8 cellular contexts compared by ENCODE assay signal in the genomic region with DNA sequence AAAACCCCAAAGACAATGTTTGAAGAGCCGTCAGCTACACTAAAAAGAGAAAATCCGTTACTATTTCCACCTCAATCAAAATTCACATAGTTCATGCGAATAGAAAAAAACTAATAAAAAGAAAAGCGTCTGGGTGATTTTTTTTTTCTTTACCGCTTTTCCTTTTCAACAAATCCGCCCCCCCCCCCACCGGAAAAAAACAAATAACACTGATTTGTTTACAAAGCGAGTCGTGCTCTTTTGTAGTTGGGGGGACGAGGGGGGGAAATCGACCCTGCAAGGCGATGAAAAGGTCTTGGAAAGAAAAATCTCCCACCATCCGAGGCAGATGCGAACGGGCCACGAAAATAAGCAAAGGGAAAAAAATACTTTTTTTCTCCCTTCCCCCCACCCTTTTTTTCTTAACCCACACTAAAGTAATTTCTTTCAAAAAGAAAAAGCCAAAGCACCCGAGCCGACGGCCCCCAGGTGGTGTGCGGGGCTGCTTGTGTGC. TPM values are rescaled to one million over a fixed set of nuclear protein-coding genes. Genes with fewer than 3 reads are reported as not detected.
DNase-seq lines count a peak whose midpoint lies in the region; ATAC-seq and TF ChIP-seq lines count a peak whose summit lies in the region.

No MANE protein-coding gene starts in this region.

- H4K8ac ChIP-seq in trophoblast cell (ENCODE audit: low read depth, low read length): peak overlapping the region; percentile 70

- peaks cover 0 to 19% (median 3%) of the 10 kb centered on the region in 4 donors for H3K4me1 ChIP-seq in Peyer's patch
- H3K4me1 ChIP-seq in esophagus muscularis mucosa: peaks cover 0 to 28% (median 25%) of the 10 kb centered on the region in 4 donors
- H3K4me1 ChIP-seq in trophoblast cell (ENCODE audit: control insufficient read depth in 1 of 2, insufficient read depth in 2 of 2, low read length in 2 of 2): no peaks in the 10 kb centered on the region

- H3K9me3 ChIP-seq in Peyer's patch: no peaks in the 10 kb centered on the region
- no peaks in the 10 kb centered on the region for H3K9me3 ChIP-seq in esophagus muscularis mucosa
- no peaks in the 10 kb centered on the region for H3K9me3 ChIP-seq in trophoblast cell (ENCODE audit: insufficient read depth, low read depth, low read length)

- H3K27me3 ChIP-seq in Peyer's patch (peaks cover 0 to 11% of the 10 kb centered on the region in 2 donors), esophagus muscularis mucosa (peaks cover 5 to 44% (median 16%) of the 10 kb centered on the region in 4 donors), trophoblast cell (ENCODE audit: insufficient read depth, low read length) (peaks cover 10% of the 10 kb centered on the region)

- ATAC-seq in HG03520 (IDR thresholded peaks at IDR 0.05; ENCODE audit: unreplicated experiment): no peak

- peak overlapping the region; percentile 86 for H3K14ac ChIP-seq in trophoblast cell (ENCODE audit: low read length)

- H2AFZ ChIP-seq in trophoblast cell (ENCODE audit: insufficient read depth, low read length, poor library complexity): peak overlapping the region; percentile 87

- peak overlapping the region; percentile 87 for H2BK5ac ChIP-seq in trophoblast cell (ENCODE audit: low read depth, low read length, poor library complexity)

- peak overlapping the region; percentile 61 to 82 (median 76) for H3K27ac ChIP-seq in Peyer's patch
- peak overlapping the region; percentile 84 to 87 (median 84) for H3K27ac ChIP-seq in esophagus muscularis mucosa (replicated peaks in 1 of 4)
- peak overlapping the region; percentile 99 for H3K27ac ChIP-seq in trophoblast cell (ENCODE audit: low read depth, low read length)

- peaks cover 26% of the 10 kb centered on the region for H3K79me1 ChIP-seq in trophoblast cell (ENCODE audit: low read length)

- H3K9ac ChIP-seq in trophoblast cell (ENCODE audit: low read length): peak overlapping the region; percentile 73

- peak overlapping the region; percentile 80 for H2BK120ac ChIP-seq in trophoblast cell (ENCODE audit: insufficient read depth, low read length, poor library complexity)

- peak overlapping the region; percentile 93 for H4K91ac ChIP-seq in trophoblast cell (ENCODE audit: low read depth, low read length)

- peak overlapping the region; percentile 86 for H3K18ac ChIP-seq in trophoblast cell (ENCODE audit: low read length)

- TF ChIP-seq POLR2A in Peyer's patch (IDR thresholded peaks at IDR 0.05) (no peak), esophagus muscularis mucosa (IDR thresholded peaks at IDR 0.05; ENCODE audit: low read depth) (no peak)

- intact Hi-C loops in esophagus muscularis mucosa (cut with DNase I): loop anchor here (5.0 to 10.0 kb wide), 2 partner anchors 151 to 477 kb away; no protein-coding TSS in a partner anchor

- under 1% methylated on average over 17 of the region's 20 CpGs for WGBS in esophagus muscularis mucosa
- WGBS in trophoblast cell (ENCODE audit: extremely low coverage, insufficient coverage, insufficient read length): no CpG with 5 or more reads among the region's 20 CpGs

- peak overlapping the region; percentile 43 to 68 (median 61) for H3K4me3 ChIP-seq in Peyer's patch
- H3K4me3 ChIP-seq in esophagus muscularis mucosa: peak overlapping the region; percentile 69 to 76 (median 74)
- H3K4me3 ChIP-seq in trophoblast cell (ENCODE audit: low read depth, low read length): peak overlapping the region; percentile 90

- peaks cover 23% of the 10 kb centered on the region for H3K79me2 ChIP-seq in trophoblast cell (ENCODE audit: control insufficient read depth, insufficient read depth, low read length, poor library complexity)

- H3K36me3 ChIP-seq in Peyer's patch: no peaks in the 10 kb centered on the region
- H3K36me3 ChIP-seq in esophagus muscularis mucosa: no peaks in the 10 kb centered on the region
- peaks cover 0 to 1% of the 10 kb centered on the region in 2 experiments for H3K36me3 ChIP-seq in trophoblast cell (ENCODE audit: control insufficient read depth in 1 of 2, insufficient read depth in 2 of 2, low read length in 2 of 2)

- no peak overlapping the region for H2BK12ac ChIP-seq in trophoblast cell (ENCODE audit: low read length)

- TF ChIP-seq CTCF in GM10266 (IDR thresholded peaks at IDR 0.05; ENCODE audit: control insufficient read depth, insufficient read depth, low read depth, missing control alignments): no peak
- TF ChIP-seq CTCF in Peyer's patch (IDR thresholded peaks at IDR 0.05): no peak
- TF ChIP-seq CTCF in esophagus muscularis mucosa (IDR thresholded peaks at IDR 0.05): no peak

- no peak for TF ChIP-seq EP300 in esophagus muscularis mucosa (IDR thresholded peaks at IDR 0.05)

- H3K4ac ChIP-seq in trophoblast cell (ENCODE audit: low read depth, low read length): peak overlapping the region; percentile 78

- H3K4me2 ChIP-seq in trophoblast cell (ENCODE audit: low read length): peak overlapping the region; percentile 56

- peak overlapping the region; percentile 52 for H4K12ac ChIP-seq in trophoblast cell (ENCODE audit: low read depth, low read length)

- no peak overlapping the region for H2AK5ac ChIP-seq in trophoblast cell (ENCODE audit: low read length)

- H3K23ac ChIP-seq in trophoblast cell (ENCODE audit: low read length): no peak overlapping the region

- peak; percentile 16 for DNase-seq in GM10266 (ENCODE audit: extremely low spot score)
- peak in 1 of 3 donors; percentile 17 for DNase-seq in Peyer's patch
- no peak for DNase-seq in esophagus muscularis mucosa (ENCODE audit: extremely low spot score)
- no peak for DNase-seq in trophoblast cell
- no peak for DNase-seq in stimulated activated CD4-positive, alpha-beta T cell treated with anti-CD3 and anti-CD28 coated beads, Interleukin-4, amount 100 ng/mL, for 24 hours
- DNase-seq in NCI-H2107 (lab: John Stamatoyannopoulos, UW): no peak
- DNase-seq in activated gamma-delta T cell (lab: John Stamatoyannopoulos, UW): no peak

RNA-seq across cellular contexts. Expression of a gene that starts 0.6 kb away (rescaled TPM):
- 10 to 100 TPM in 1 of 4 donors, 1 to 10 TPM in 3; 4.2 to 25.6 (median 8.6) TPM for total RNA-seq in Peyer's patch
- total RNA-seq in esophagus muscularis mucosa: 10 to 100 TPM; 15.6 to 20.6 (median 16.9) TPM
- polyA plus RNA-seq in trophoblast cell (2013): 47.0 and 49.5 TPM in 2 replicates
